ENCODE assay signal across 9 cellular contexts in genomic region chr3:196302960-196303359, GRCh38. TPM values are rescaled to one million over a fixed set of nuclear protein-coding genes. Genes with fewer than 3 reads are reported as not detected.
A peak's percentile ranks its signal among the peaks of the same experiment; 100 is the strongest.
DNase-seq lines count a peak whose midpoint lies in the region; ATAC-seq, FAIRE-seq and TF ChIP-seq lines count a peak whose summit lies in the region.
"Not testable (repeated sequence)": the region's sequence is repeated elsewhere in the genome, so short reads cannot be mapped to it uniquely, and the experiment has no call there.
"Had no signal": no experiment of that assay in that cellular context is flagged by ENCODE, and none has a peak within 500 bp of the region (broad histone marks: within the 10 kb centered on the region; RNA-seq: fewer than 3 reads in every experiment).

No MANE protein-coding gene starts in this region.

- not testable (repeated sequence) for H3K36me3 ChIP-seq in K562 (ENCODE audit: control insufficient read depth, insufficient read depth, low read length)

- not testable (repeated sequence) for H3K4me2 ChIP-seq in K562 (ENCODE audit: insufficient read depth, low read length)

- H3K27me3 Mint-ChIP-seq in activated T-cell treated with anti-CD3 and anti-CD28 coated beads, Interleukin-2, amount 50 U/mL, for 24 hours; neural crest cell (ENCODE audit: low read depth): not testable (repeated sequence)

- intact Hi-C loops in K562 (cut with micrococcal nuclease): not testable (repeated sequence)

- not testable (repeated sequence) for H3K79me2 ChIP-seq in K562 (ENCODE audit: control insufficient read depth, insufficient read depth, low read length)

- WGBS in K562 (ENCODE audit: insufficient coverage, low coverage, missing lambda C conversion rate): 4% methylated on average over 7 of the region's 8 CpGs

- not testable (repeated sequence) for H3K27me3 ChIP-seq in K562 (ENCODE audit: control insufficient read depth in 2 of 2, insufficient read depth in 2 of 2, low read length in 2 of 2)

- H3K9me1 ChIP-seq in K562 (ENCODE audit: control insufficient read depth, insufficient read depth, low read length): not testable (repeated sequence)

- H3K4me3 ChIP-seq in K562; fibroblast of mammary gland (ENCODE audit: control insufficient read depth, low read depth, low read length): not testable (repeated sequence)

- TF ChIP-seq EP300 in K562 (IDR thresholded peaks at IDR 0.05; ENCODE audit: low read length): not testable (repeated sequence)

- BruUV-seq in K562 (replicated peaks; lab: Mats Ljungman, UMichigan): not testable (repeated sequence)

- H3K4me3 Mint-ChIP-seq in activated T-cell treated with anti-CD3 and anti-CD28 coated beads, Interleukin-2, amount 50 U/mL, for 24 hours; neural crest cell: not testable (repeated sequence)

- H3K9ac ChIP-seq in K562 (ENCODE audit: insufficient read depth in 1 of 2, low read depth in 2 of 2, low read length in 2 of 2): not testable (repeated sequence)

- ATAC-seq in K562: peak; percentile 63

- not testable (repeated sequence) for DNase-seq in activated T-cell treated with anti-CD3 and anti-CD28 coated beads, Interleukin-2, amount 50 U/mL, for 24 hours; K562 (ENCODE audit: extremely low read depth in 1 of 4, low spot score in 3 of 4); neural crest cell (ENCODE audit: low read depth, low spot score)
- DNase-seq in fibroblast of mammary gland (ENCODE audit: low read depth): peak; percentile 16

- H3K27ac Mint-ChIP-seq in activated T-cell treated with anti-CD3 and anti-CD28 coated beads, Interleukin-2, amount 50 U/mL, for 24 hours: peak overlapping the region; percentile 16
- H3K27ac Mint-ChIP-seq in neural crest cell (ENCODE audit: unreplicated experiment): peak overlapping the region; percentile 13

- in situ Hi-C loops in K562 (cut with MboI): not testable (repeated sequence)

- not testable (repeated sequence) for H3K4me1 ChIP-seq in K562 (replicated peaks in 1 of 2; ENCODE audit: control insufficient read depth in 2 of 2, insufficient read depth in 2 of 2, low read length in 2 of 2)

- H3K27ac ChIP-seq in K562 (ENCODE audit: extremely low read depth, low read depth, low read length): 0 out of 3 replicates have a peak overlapping the region, but pooled peaks have one; percentile 8

- not testable (repeated sequence) for H4K20me1 ChIP-seq in K562 (replicated peaks; ENCODE audit: control insufficient read depth, insufficient read depth, low read length)

- peaks cover 11% of the 10 kb centered on the region for H3K36me3 Mint-ChIP-seq in activated T-cell treated with anti-CD3 and anti-CD28 coated beads, Interleukin-2, amount 50 U/mL, for 24 hours (ENCODE audit: low read depth)
- H3K36me3 Mint-ChIP-seq in neural crest cell (ENCODE audit: low read depth): not testable (repeated sequence)

- H3K9me3 ChIP-seq in K562 (replicated peaks; ENCODE audit: control insufficient read depth, insufficient read depth, low read depth, low read length): not testable (repeated sequence)

- H3K9me3 Mint-ChIP-seq in activated T-cell treated with anti-CD3 and anti-CD28 coated beads, Interleukin-2, amount 50 U/mL, for 24 hours; neural crest cell: not testable (repeated sequence)

- not testable (repeated sequence) for FAIRE-seq in K562 (lab: Jason Lieb, UNC)

- H3K4me1 Mint-ChIP-seq in activated T-cell treated with anti-CD3 and anti-CD28 coated beads, Interleukin-2, amount 50 U/mL, for 24 hours (ENCODE audit: low read depth); neural crest cell: not testable (repeated sequence)

- POLR2A ChIA-PET in K562 (lab: Yijun Ruan, JAX): interaction anchor here (0.5 to 1.7 kb wide), 4 partner anchors 12 to 15 kb away, joined by 3 to 4 read pairs (median 3); partner anchors contain the start of gene DYNLT2B

- not testable (repeated sequence) for TF ChIP-seq POLR2A in K562 (conservative IDR thresholded peaks at IDR 0.05)

- peak overlapping the region; percentile 10 for H2AFZ ChIP-seq in K562 (ENCODE audit: low read depth, low read length)

- TF ChIP-seq RAD21 in K562 (CRISPR knock-in tag; conservative IDR thresholded peaks at IDR 0.05 in 1 of 2, IDR thresholded peaks at IDR 0.05 in 1 of 2): not testable (repeated sequence)

- TF ChIP-seq CTCF in K562 (IDR thresholded peaks at IDR 0.05 in 2 of 3, conservative IDR thresholded peaks at IDR 0.05 in 1 of 3; ENCODE audit: insufficient read depth in 2 of 3, low read depth in 1 of 3, low read length in 3 of 3); fibroblast of mammary gland (conservative IDR thresholded peaks at IDR 0.05; ENCODE audit: control insufficient read depth, insufficient read depth, low read depth, low read length); neural crest cell (conservative IDR thresholded peaks at IDR 0.05): not testable (repeated sequence)

- CTCF ChIA-PET in K562 (lab: Yijun Ruan, JAX; ENCODE audit: low intra/inter-chr PET ratio): not testable (repeated sequence)

TF ChIP-seq in K562, 482 proteins besides CTCF, POLR2A, EP300 and RAD21 (continues in another document):
- TF ChIP-seq ZNF175 (CRISPR knock-in tag; IDR thresholded peaks at IDR 0.05; ENCODE audit: low read depth): 0 out of 2 replicates have a peak, but pooled peaks have one; percentile 37

RNA-seq across cellular contexts. Expression of gene DYNLT2B, which starts 15.1 kb away (rescaled TPM):
- total RNA-seq in K562 (2011; cell fraction: chromatin; rRNA removed; ENCODE audit: low replicate concordance): 5.6 and 8.4 TPM in 2 replicates
- total RNA-seq in K562 (2011; cell fraction: nucleolus; rRNA removed): 4.9 and 5.7 TPM in 2 replicates
- total RNA-seq in K562 (2011; cell fraction: nucleoplasm; rRNA removed): 3.4 and 6.5 TPM in 2 replicates
- 6.5 and 10.2 TPM in 2 replicates for total RNA-seq in K562 (2014; rRNA removed)
- 8.3 and 8.7 TPM in 2 replicates for total RNA-seq in K562 (2014; rRNA removed; fragmentation: Illumina TruSeq; extraction: Trizol)
- 7.1 and 8.5 TPM in 2 replicates for total RNA-seq in K562 (2015; rRNA removed; fragmentation: Illumina TruSeq; extraction: Trizol)
- total RNA-seq in K562 (2021): 8.3 and 8.6 TPM in 2 replicates
- polyA plus RNA-seq in K562 (2011; rRNA removed): 13.7 and 17.1 TPM in 2 replicates
- polyA plus RNA-seq in K562 (2011; cell fraction: cytosol; rRNA removed): 11.9 and 12.6 TPM in 2 replicates
- polyA plus RNA-seq in K562 (2011; cell fraction: nucleus; rRNA removed): 5.7 and 7.7 TPM in 2 replicates
- 14.7 and 17.8 TPM in 2 replicates for polyA plus RNA-seq in K562 (2012)
- polyA plus RNA-seq in K562 (2014; fragmentation: Illumina TruSeq; extraction: Trizol): 7.4 and 8.8 TPM in 2 replicates
- 10 to 100 TPM in 1 of 2 experiments, 1 to 10 TPM in 1; 9.7 to 13.3 TPM for polyA plus RNA-seq in K562 (2014; fragmentation: Nextera tagmentation; extraction: Ambion mirVana)
- polyA plus RNA-seq in K562 (2014; rRNA removed): 16.8 and 19.9 TPM in 2 replicates
- 3.2 and 4.5 TPM in 2 replicates for polyA minus RNA-seq in K562 (2011; rRNA and poly(A)+ RNA removed)
- polyA minus RNA-seq in K562 (2011; cell fraction: cytosol; rRNA and poly(A)+ RNA removed): 4.7 TPM in 1 of 2 replicates, not detected in the other
- 3.2 and 6.1 TPM in 2 replicates for polyA minus RNA-seq in K562 (2011; cell fraction: nucleus; rRNA and poly(A)+ RNA removed)
- total RNA-seq in neural crest cell: 42.9 and 44.1 TPM in 2 replicates

RNA-seq across cellular contexts. Expression of gene PCYT1A, which starts 15.4 kb away (rescaled TPM):
- 166 and 178 TPM in 2 replicates for total RNA-seq in K562 (2011; cell fraction: chromatin; rRNA removed; ENCODE audit: low replicate concordance)
- 94.6 and 104 TPM in 2 replicates for total RNA-seq in K562 (2011; cell fraction: nucleolus; rRNA removed)
- total RNA-seq in K562 (2011; cell fraction: nucleoplasm; rRNA removed): 110 and 116 TPM in 2 replicates
- 42.4 and 49.6 TPM in 2 replicates for total RNA-seq in K562 (2014; rRNA removed)
- 42.9 and 47.6 TPM in 2 replicates for total RNA-seq in K562 (2014; rRNA removed; fragmentation: Illumina TruSeq; extraction: Trizol)
- total RNA-seq in K562 (2015; rRNA removed; fragmentation: Illumina TruSeq; extraction: Trizol): 51.1 and 53.4 TPM in 2 replicates
- 52.0 and 55.5 TPM in 2 replicates for total RNA-seq in K562 (2021)
- 53.0 and 55.1 TPM in 2 replicates for polyA plus RNA-seq in K562 (2011; rRNA removed)
- polyA plus RNA-seq in K562 (2011; cell fraction: cytosol; rRNA removed): 45.5 and 51.1 TPM in 2 replicates
- 99.4 and 119 TPM in 2 replicates for polyA plus RNA-seq in K562 (2011; cell fraction: nucleus; rRNA removed)
- 39.7 and 44.1 TPM in 2 replicates for polyA plus RNA-seq in K562 (2012)
- polyA plus RNA-seq in K562 (2014; fragmentation: Illumina TruSeq; extraction: Trizol): 58.2 and 62.8 TPM in 2 replicates
- polyA plus RNA-seq in K562 (2014; fragmentation: Nextera tagmentation; extraction: Ambion mirVana): 10 to 100 TPM; 13.4 to 13.5 TPM
- 45.8 and 49.4 TPM in 2 replicates for polyA plus RNA-seq in K562 (2014; rRNA removed)
- polyA minus RNA-seq in K562 (2011; rRNA and poly(A)+ RNA removed): 102 and 116 TPM in 2 replicates
- 72.9 and 75.6 TPM in 2 replicates for polyA minus RNA-seq in K562 (2011; cell fraction: cytosol; rRNA and poly(A)+ RNA removed)
- polyA minus RNA-seq in K562 (2011; cell fraction: nucleus; rRNA and poly(A)+ RNA removed): 78.6 and 108 TPM in 2 replicates
- 30.2 and 31.0 TPM in 2 replicates for total RNA-seq in neural crest cell

RNA-seq across cellular contexts. Expression of gene TM4SF19, which starts 35.2 kb away (rescaled TPM):
- 84.6 and 136 TPM in 2 replicates for total RNA-seq in K562 (2011; cell fraction: chromatin; rRNA removed; ENCODE audit: low replicate concordance)
- 68.0 and 78.0 TPM in 2 replicates for total RNA-seq in K562 (2011; cell fraction: nucleolus; rRNA removed)
- total RNA-seq in K562 (2011; cell fraction: nucleoplasm; rRNA removed): 79.4 and 104 TPM in 2 replicates
- total RNA-seq in K562 (2014; rRNA removed) (8.0 and 10.6 TPM in 2 replicates), K562 (2014; rRNA removed; fragmentation: Illumina TruSeq; extraction: Trizol) (12.5 and 13.6 TPM in 2 replicates), K562 (2015; rRNA removed; fragmentation: Illumina TruSeq; extraction: Trizol) (15.0 and 15.4 TPM in 2 replicates), K562 (2021) (18.4 and 19.0 TPM in 2 replicates), neural crest cell (not detected in 2 replicates)
- polyA plus RNA-seq in K562 (2011; rRNA removed) (27.1 and 29.3 TPM in 2 replicates), K562 (2014; fragmentation: Illumina TruSeq; extraction: Trizol) (12.7 and 14.9 TPM in 2 replicates), K562 (2014; fragmentation: Nextera tagmentation; extraction: Ambion mirVana) (10 to 100 TPM; 25.3 to 26.7 TPM), K562 (2014; rRNA removed) (13.8 and 19.0 TPM in 2 replicates)
- polyA plus RNA-seq in K562 (2011; cell fraction: cytosol; rRNA removed): 22.0 and 31.8 TPM in 2 replicates
- polyA plus RNA-seq in K562 (2011; cell fraction: nucleus; rRNA removed): 45.2 and 52.4 TPM in 2 replicates
- polyA plus RNA-seq in K562 (2012): 24.0 and 26.4 TPM in 2 replicates
- polyA minus RNA-seq in K562 (2011; rRNA and poly(A)+ RNA removed): 22.6 and 26.3 TPM in 2 replicates
- polyA minus RNA-seq in K562 (2011; cell fraction: cytosol; rRNA and poly(A)+ RNA removed): 14.3 TPM in 2 replicates
- 9.3 and 15.4 TPM in 2 replicates for polyA minus RNA-seq in K562 (2011; cell fraction: nucleus; rRNA and poly(A)+ RNA removed)
- total RNA-seq: A673; CD4-positive, CD25-positive, alpha-beta regulatory T cell; G401; GM12878 had no signal
- polyA plus RNA-seq: AG04450 had no signal
